Comparison of ENCODE assay signal across 27 cellular contexts in genomic region chr18:33733376-33733775, GRCh38.
"Had no signal": no experiment of that assay in that cellular context is flagged by ENCODE, and none has a peak within 500 bp of the region (broad histone marks: within the 10 kb centered on the region; RNA-seq: fewer than 3 reads in every experiment).

No MANE protein-coding gene starts in this region.

- DNase-seq: activated CD4-positive, alpha-beta T cell treated with anti-CD3 and anti-CD28 coated beads, Interleukin-2, amount 10 ng/mL, durations not matched to agents 7 days and 5 days; activated CD4-positive, CD25-positive, alpha-beta regulatory T cell treated with anti-CD3 and anti-CD28 coated beads, Interleukin-2, amount 50 U/mL, for 72 hours; activated CD8-positive, alpha-beta memory T cell treated with anti-CD3 and anti-CD28 coated beads, Interleukin-2, amount 10 ng/mL, durations not matched to agents 7 days and 5 days; activated CD8-positive, alpha-beta T cell treated with anti-CD3 and anti-CD28 coated beads for 36 hours; activated effector memory CD4-positive, alpha-beta T cell treated with anti-CD3 and anti-CD28 coated beads, Interleukin-2, amount 50 U/mL, for 16 hours; activated naive CD4-positive, alpha-beta T cell treated with anti-CD3 and anti-CD28 coated beads, Interleukin-2, amount 10 ng/mL, durations not matched to agents 7 days and 5 days; activated T-cell treated with anti-CD3 and anti-CD28 coated beads for 4 hours; amygdala; cortex of kidney; endodermal cell; foreskin fibroblast; kidney; lower lobe of right lung; mesendoderm; naive thymus-derived CD4-positive, alpha-beta T cell; posterior cingulate gyrus; sigmoid colon; stimulated activated CD4-positive, alpha-beta T cell treated with anti-CD3 and anti-CD28 coated beads, Interleukin-2, amount 100 ng/mL, for 48 hours; stimulated activated CD8-positive, alpha-beta memory T cell treated with anti-CD3 and anti-CD28 coated beads, Interleukin-4, amount 100 ng/mL, for 48 hours; stimulated activated naive B cell treated with anti-CD40 and anti-IgM and Interleukin-4, amounts not matched to agents 10 μg/mL and 1 μg/mL and 100 μg/mL, for 72 hours; transverse colon; uterus; WERI-Rb-1 had no signal

- H3K27ac ChIP-seq: cardiac muscle cell, epithelial cell of prostate, lower lobe of right lung, neural progenitor cell, sigmoid colon, transverse colon, uterus, WERI-Rb-1 had no signal

- H3K9me3 ChIP-seq: lower lobe of right lung, sigmoid colon, transverse colon, uterus had no signal

- H3K36me3 ChIP-seq: cardiac muscle cell, lower lobe of right lung, neural progenitor cell, transverse colon, uterus, WERI-Rb-1 had no signal

- H3K4me1 ChIP-seq: lower lobe of right lung, sigmoid colon, transverse colon, uterus had no signal

- H3K27me3 ChIP-seq: cardiac muscle cell, neural progenitor cell, sigmoid colon, transverse colon, uterus had no signal

- ATAC-seq: activated CD8-positive, alpha-beta memory T cell treated with anti-CD3 and anti-CD28 coated beads, Interleukin-2, amount 10 ng/mL, durations not matched to agents 7 days and 5 days; activated CD8-positive, alpha-beta T cell treated with anti-CD3 and anti-CD28 coated beads for 36 hours; lower lobe of right lung; naive thymus-derived CD4-positive, alpha-beta T cell; stimulated activated naive B cell treated with anti-CD40 and anti-IgM and Interleukin-4, amounts not matched to agents 10 μg/mL and 1 μg/mL and 100 μg/mL, for 72 hours had no signal

- H3K4me3 ChIP-seq: cardiac muscle cell, lower lobe of right lung, neural progenitor cell, sigmoid colon, smooth muscle cell, transverse colon, uterus had no signal
